Comparison of ENCODE assay signal across 9 cellular contexts in genomic region chr17:75667825-75668224, GRCh38. TPM values are rescaled to one million over a fixed set of nuclear protein-coding genes. Genes with fewer than 3 reads are reported as not detected.
DNase-seq lines count a peak whose midpoint lies in the region; ATAC-seq, FAIRE-seq and TF ChIP-seq lines count a peak whose summit lies in the region.
"Had no signal": no experiment of that assay in that cellular context is flagged by ENCODE, and none has a peak within 500 bp of the region (broad histone marks: within the 10 kb centered on the region; RNA-seq: fewer than 3 reads in every experiment).

No MANE protein-coding gene starts in this region.

- H3K27me3 ChIP-seq in Loucy (ENCODE audit: insufficient read depth, low read length, poor library complexity, severe bottlenecking) = no peaks in the 10 kb centered on the region
- H3K27me3 ChIP-seq in endothelial cell of umbilical vein (ENCODE audit: control insufficient read depth in 2 of 2, insufficient read depth in 2 of 2, low read length in 2 of 2) = no peaks in the 10 kb centered on the region
- H3K27me3 ChIP-seq in neural progenitor cell = no peaks in the 10 kb centered on the region

- H3K9ac ChIP-seq in Loucy (ENCODE audit: low read depth, low read length, poor library complexity, severe bottlenecking) (peak overlapping the region; percentile 86), endothelial cell of umbilical vein (replicated peaks; ENCODE audit: extremely low read depth, insufficient read depth, low read length) (peak overlapping the region; percentile 93), neural progenitor cell (peak overlapping the region; percentile 96)

- no peaks in the 10 kb centered on the region for H3F3A ChIP-seq in Loucy (ENCODE audit: low read depth)
- H3F3A ChIP-seq in neural progenitor cell (ENCODE audit: low read depth) = peaks cover 14% of the 10 kb centered on the region

- dilution Hi-C loops in endothelial cell of umbilical vein (cut with MboI; ENCODE audit: extremely low pct_ligation_motif_present, low sequenced_read_pairs) = no loop called here

- intact Hi-C loops in endothelial cell of umbilical vein (cut with micrococcal nuclease) = no loop called here

- H3K9me3 ChIP-seq in Loucy (ENCODE audit: insufficient read depth, low read depth, low read length) (no peaks in the 10 kb centered on the region), endothelial cell of umbilical vein (replicated peaks; ENCODE audit: control insufficient read depth, insufficient read depth, low read length) (no peaks in the 10 kb centered on the region), neural progenitor cell (ENCODE audit: low read depth) (no peaks in the 10 kb centered on the region)

- POLR2A ChIA-PET in endothelial cell of umbilical vein (lab: Charles Lee) = interaction anchor here (0.6 kb wide), 1 partner anchor 59 kb away, joined by 3 read pairs; no protein-coding TSS in a partner anchor

- H3K36me3 ChIP-seq in Loucy (ENCODE audit: insufficient read depth, low read length) (peaks cover 25% of the 10 kb centered on the region; the same call in 1 of the 2 replicates), endothelial cell of umbilical vein (ENCODE audit: control insufficient read depth in 2 of 2, extremely low read depth in 1 of 2, insufficient read depth in 2 of 2, low read length in 2 of 2) (peaks cover 11 to 20% of the 10 kb centered on the region in 2 experiments), neural progenitor cell (peaks cover 11% of the 10 kb centered on the region)

- peak overlapping the region; percentile 93 for H3K4me3 ChIP-seq in AG09309 (ENCODE audit: control insufficient read depth, low read depth, low read length)
- peak overlapping the region; percentile 92 for H3K4me3 ChIP-seq in Loucy (ENCODE audit: low read length, poor library complexity, severe bottlenecking)
- H3K4me3 ChIP-seq in endothelial cell of umbilical vein (replicated peaks in 1 of 3; ENCODE audit: insufficient read depth in 1 of 3, low read depth in 1 of 3, low read length in 3 of 3) = peak overlapping the region; percentile 74 to 95 (median 81)
- H3K4me3 ChIP-seq in neural progenitor cell = peak overlapping the region; percentile 98

- no TSS peak for BruUV-seq in endothelial cell of umbilical vein (replicated peaks; lab: Mats Ljungman, UMichigan)

- H4K20me1 ChIP-seq in Loucy (ENCODE audit: insufficient read depth, low read length, poor library complexity, severe bottlenecking) = peaks cover 14% of the 10 kb centered on the region
- H4K20me1 ChIP-seq in endothelial cell of umbilical vein (replicated peaks; ENCODE audit: control insufficient read depth, extremely low read depth, insufficient read depth, low read length) = no peaks in the 10 kb centered on the region
- no peaks in the 10 kb centered on the region for H4K20me1 ChIP-seq in neural progenitor cell (ENCODE audit: low read depth)

- H3K9me2 ChIP-seq in Loucy (replicated peaks; ENCODE audit: low read depth, low read length) = no peaks in the 10 kb centered on the region

- CTCF ChIA-PET in endothelial cell of umbilical vein (lab: Charles Lee) = interaction anchor here (1.8 to 3.6 kb wide), 4 partner anchors 12 to 80 kb away, joined by 7 to 29 read pairs (median 14); partner anchors contain the start of gene SMIM5

- DNase-seq in AG09309 (ENCODE audit: low read depth) = no peak
- DNase-seq in endothelial cell of umbilical vein (ENCODE audit: low read depth, low spot score) = no peak
- DNase-seq in neural progenitor cell (ENCODE audit: low spot score) = no peak
- DNase-seq in GM12891 (ENCODE audit: insufficient read length, low spot score) = no peak
- DNase-seq in NCI-H69 (lab: John Stamatoyannopoulos, UW) = no peak
- no peak for DNase-seq in nephron progenitor cell

- FAIRE-seq in endothelial cell of umbilical vein (lab: Jason Lieb, UNC) = no peak
- no peak for FAIRE-seq in GM12891 (lab: Jason Lieb, UNC)

- peak overlapping the region; percentile 66 for H2AFZ ChIP-seq in Loucy (ENCODE audit: low read length)
- no peak overlapping the region for H2AFZ ChIP-seq in endothelial cell of umbilical vein (ENCODE audit: low read depth, low read length)
- H2AFZ ChIP-seq in neural progenitor cell (replicated peaks) = no peak overlapping the region

- H3K79me2 ChIP-seq in Loucy (ENCODE audit: insufficient read depth, low read length) (peaks cover 70% of the 10 kb centered on the region), endothelial cell of umbilical vein (ENCODE audit: control insufficient read depth, insufficient read depth, low read length) (peaks cover 62% of the 10 kb centered on the region), neural progenitor cell (ENCODE audit: low read depth) (peaks cover 71% of the 10 kb centered on the region)

- H3K4me1 ChIP-seq in Loucy (ENCODE audit: insufficient read depth, low read length, poor library complexity, severe bottlenecking) (peaks cover 35% of the 10 kb centered on the region), endothelial cell of umbilical vein (ENCODE audit: control insufficient read depth, extremely low read depth, insufficient read depth, low read length) (peaks cover 20% of the 10 kb centered on the region), neural progenitor cell (peaks cover 15% of the 10 kb centered on the region)

- H3K4me3 Mint-ChIP-seq in neural progenitor cell = no peak overlapping the region
- no peak overlapping the region for H3K4me3 Mint-ChIP-seq in nephron progenitor cell

- H3K9me1 ChIP-seq in endothelial cell of umbilical vein (replicated peaks; ENCODE audit: control insufficient read depth, extremely low read depth, insufficient read depth, low read length) = no peaks in the 10 kb centered on the region

- no peaks in the 10 kb centered on the region for H3K9me3 Mint-ChIP-seq in neural progenitor cell
- no peaks in the 10 kb centered on the region for H3K9me3 Mint-ChIP-seq in nephron progenitor cell

- no peak for TF ChIP-seq POLR2A in endothelial cell of umbilical vein (IDR thresholded peaks at IDR 0.05; ENCODE audit: low read depth, low read length)
- no peak for TF ChIP-seq POLR2A in GM12891 (IDR thresholded peaks at IDR 0.05; ENCODE audit: low read depth, low read length)

- H3K36me3 Mint-ChIP-seq in neural progenitor cell = peaks cover 2% of the 10 kb centered on the region
- H3K36me3 Mint-ChIP-seq in nephron progenitor cell (ENCODE audit: low read depth) = peaks cover 35% of the 10 kb centered on the region

- peak overlapping the region; percentile 99 for H3K4me2 ChIP-seq in Loucy (ENCODE audit: low read depth, low read length, poor library complexity, severe bottlenecking)
- peak overlapping the region; percentile 91 for H3K4me2 ChIP-seq in endothelial cell of umbilical vein (ENCODE audit: insufficient read depth, low read length)
- H3K4me2 ChIP-seq in neural progenitor cell = peak overlapping the region; percentile 96

- ATAC-seq in HG02623 (IDR thresholded peaks at IDR 0.05; ENCODE audit: unreplicated experiment) = no peak

- no peaks in the 10 kb centered on the region for H3K27me3 Mint-ChIP-seq in neural progenitor cell (ENCODE audit: insufficient read depth, low read depth)
- H3K27me3 Mint-ChIP-seq in nephron progenitor cell (ENCODE audit: low read depth, poor library complexity) = no peaks in the 10 kb centered on the region

- TF ChIP-seq CTCF in AG09309 (IDR thresholded peaks at IDR 0.05; ENCODE audit: control insufficient read depth, insufficient read depth, low read depth, low read length, missing control alignments) (no peak), Loucy (conservative IDR thresholded peaks at IDR 0.05; ENCODE audit: low read length) (no peak), endothelial cell of umbilical vein (IDR thresholded peaks at IDR 0.05; ENCODE audit: extremely low read depth in 1 of 2, insufficient read depth in 1 of 2, low read depth in 1 of 2, low read length in 2 of 2) (no peak), neural progenitor cell (IDR thresholded peaks at IDR 0.05) (no peak), nephron progenitor cell (IDR thresholded peaks at IDR 0.05) (no peak)

- no peak overlapping the region for H3K27ac Mint-ChIP-seq in neural progenitor cell
- H3K27ac Mint-ChIP-seq in nephron progenitor cell = no peak overlapping the region

- H3K27ac ChIP-seq in endothelial cell of umbilical vein (ENCODE audit: insufficient read depth, low read depth, low read length) = peak overlapping the region; percentile 86
- no peak overlapping the region for H3K27ac ChIP-seq in neural progenitor cell

- H3K4me1 Mint-ChIP-seq in neural progenitor cell (peaks cover 19% of the 10 kb centered on the region), nephron progenitor cell (peaks cover 19% of the 10 kb centered on the region)

RNA-seq across cellular contexts. Expression of gene SAP30BP, which starts 0.7 kb away (rescaled TPM):
- total RNA-seq in endothelial cell of umbilical vein (143 and 151 TPM in 2 replicates), neural progenitor cell (ENCODE audit: low replicate concordance) (72.9 and 75.8 TPM in 2 replicates)
- polyA plus RNA-seq in endothelial cell of umbilical vein = 112 and 116 TPM in 2 replicates
- 112 TPM in 2 replicates for polyA plus RNA-seq in endothelial cell of umbilical vein (2011; cell fraction: cytosol; rRNA removed)
- 441 and 460 TPM in 2 replicates for polyA plus RNA-seq in endothelial cell of umbilical vein (2011; cell fraction: nucleus; rRNA removed)
- polyA plus RNA-seq in endothelial cell of umbilical vein (2012) = 103 and 117 TPM in 2 replicates
- 66.8 and 68.3 TPM in 2 replicates for polyA minus RNA-seq in endothelial cell of umbilical vein
- 25.8 TPM for polyA minus RNA-seq in endothelial cell of umbilical vein (2011; cell fraction: cytosol; rRNA and poly(A)+ RNA removed)
- 102 and 114 TPM in 2 replicates for polyA minus RNA-seq in endothelial cell of umbilical vein (2011; cell fraction: nucleus; rRNA and poly(A)+ RNA removed)
- 58.8 TPM for polyA plus RNA-seq in GM12891 (2012; ENCODE audit: low read depth, missing spikeins)

RNA-seq across cellular contexts. Expression of gene RECQL5, which starts 0.9 kb away (rescaled TPM):
- 30.7 and 30.9 TPM in 2 replicates for total RNA-seq in endothelial cell of umbilical vein
- polyA plus RNA-seq in endothelial cell of umbilical vein = 17.3 and 21.3 TPM in 2 replicates
- 8.3 and 10.3 TPM in 2 replicates for polyA plus RNA-seq in endothelial cell of umbilical vein (2011; cell fraction: cytosol; rRNA removed)
- 96.3 and 120 TPM in 2 replicates for polyA plus RNA-seq in endothelial cell of umbilical vein (2011; cell fraction: nucleus; rRNA removed)
- polyA plus RNA-seq in endothelial cell of umbilical vein (2012) = 22.3 and 31.6 TPM in 2 replicates
- 26.2 and 31.6 TPM in 2 replicates for polyA minus RNA-seq in endothelial cell of umbilical vein
- 15.5 TPM for polyA minus RNA-seq in endothelial cell of umbilical vein (2011; cell fraction: cytosol; rRNA and poly(A)+ RNA removed)
- 44.2 and 44.9 TPM in 2 replicates for polyA minus RNA-seq in endothelial cell of umbilical vein (2011; cell fraction: nucleus; rRNA and poly(A)+ RNA removed)
- 22.7 and 27.3 TPM in 2 replicates for total RNA-seq in neural progenitor cell (ENCODE audit: low replicate concordance)
- polyA plus RNA-seq in GM12891 (2012; ENCODE audit: low read depth, missing spikeins) = 20.1 TPM

RNA-seq across cellular contexts. Expression of gene SMIM5, which starts 34.6 kb away (rescaled TPM):
- total RNA-seq in endothelial cell of umbilical vein (not detected in 2 replicates), neural progenitor cell (ENCODE audit: low replicate concordance) (not detected in 2 replicates)
- polyA plus RNA-seq in endothelial cell of umbilical vein = not detected in 2 replicates
- polyA plus RNA-seq in endothelial cell of umbilical vein (2011; cell fraction: cytosol; rRNA removed) = not detected in 2 replicates
- 0.24 and 0.31 TPM in 2 replicates for polyA plus RNA-seq in endothelial cell of umbilical vein (2011; cell fraction: nucleus; rRNA removed)
- 0.20 and 0.33 TPM in 2 replicates for polyA plus RNA-seq in endothelial cell of umbilical vein (2012)
- polyA minus RNA-seq in endothelial cell of umbilical vein = not detected in 2 replicates
- not detected for polyA minus RNA-seq in endothelial cell of umbilical vein (2011; cell fraction: cytosol; rRNA and poly(A)+ RNA removed)
- not detected in 2 replicates for polyA minus RNA-seq in endothelial cell of umbilical vein (2011; cell fraction: nucleus; rRNA and poly(A)+ RNA removed)
- 0.15 TPM for polyA plus RNA-seq in GM12891 (2012; ENCODE audit: low read depth, missing spikeins)
- total RNA-seq: RPMI7951 had no signal

RNA-seq across cellular contexts. Expression of gene ITGB4, which starts 53.4 kb away (rescaled TPM):
- total RNA-seq in endothelial cell of umbilical vein (4.1 and 4.2 TPM in 2 replicates), neural progenitor cell (ENCODE audit: low replicate concordance) (1.1 TPM in 1 of 2 replicates, not detected in the other)
- 6.5 and 6.7 TPM in 2 replicates for polyA plus RNA-seq in endothelial cell of umbilical vein
- polyA plus RNA-seq in endothelial cell of umbilical vein (2011; cell fraction: cytosol; rRNA removed) = 1.7 and 3.7 TPM in 2 replicates
- polyA plus RNA-seq in endothelial cell of umbilical vein (2011; cell fraction: nucleus; rRNA removed) = 4.0 TPM in 2 replicates
- 1.6 and 9.5 TPM in 2 replicates for polyA plus RNA-seq in endothelial cell of umbilical vein (2012)
- 2.7 and 6.3 TPM in 2 replicates for polyA minus RNA-seq in endothelial cell of umbilical vein
- polyA minus RNA-seq in endothelial cell of umbilical vein (2011; cell fraction: cytosol; rRNA and poly(A)+ RNA removed) = 22.3 TPM
- polyA minus RNA-seq in endothelial cell of umbilical vein (2011; cell fraction: nucleus; rRNA and poly(A)+ RNA removed) = 3.8 and 4.4 TPM in 2 replicates
- polyA plus RNA-seq in GM12891 (2012; ENCODE audit: low read depth, missing spikeins) = 1.2 TPM
